Comparison of ENCODE assay signal across 21 cellular contexts in genomic region chr2:50291535-50291934, GRCh38.
DNase-seq lines count a peak whose midpoint lies in the region; ATAC-seq, FAIRE-seq and TF ChIP-seq lines count a peak whose summit lies in the region.
"Had no signal": no experiment of that assay in that cellular context is flagged by ENCODE, and none has a peak within 500 bp of the region (broad histone marks: within the 10 kb centered on the region; RNA-seq: fewer than 3 reads in every experiment).

No MANE protein-coding gene starts in this region.

- no peak overlapping the region for H2BK12ac ChIP-seq in H1 (ENCODE audit: low read depth, low read length)

- no peak overlapping the region for H3K4me2 ChIP-seq in H1 (ENCODE audit: insufficient read depth in 1 of 2, low read depth in 2 of 2, low read length in 2 of 2)
- H3K4me2 ChIP-seq in neural cell (ENCODE audit: low read length): peak overlapping the region; percentile 46
- H3K4me2 ChIP-seq: BLaER1 had no signal

- TF ChIP-seq RAD21 in H1 (IDR thresholded peaks at IDR 0.05 in 1 of 2, conservative IDR thresholded peaks at IDR 0.05 in 1 of 2; ENCODE audit: low read depth in 2 of 2, low read length in 2 of 2) (no peak), neural cell (conservative IDR thresholded peaks at IDR 0.05) (no peak)

- no peaks in the 10 kb centered on the region for H3K79me1 ChIP-seq in H1 (ENCODE audit: low read depth, low read length)

- no peak for TF ChIP-seq EP300 in H1 (IDR thresholded peaks at IDR 0.05; ENCODE audit: borderline replicate concordance in 1 of 2, low read depth in 2 of 2, low read length in 2 of 2)
- TF ChIP-seq EP300 in neural cell (conservative IDR thresholded peaks at IDR 0.05; ENCODE audit: poor library complexity, severe bottlenecking): no peak

- H3K36me3 ChIP-seq in H1 (ENCODE audit: control insufficient read depth in 2 of 4, insufficient read depth in 4 of 4, low read length in 3 of 4) (no peaks in the 10 kb centered on the region), neural cell (ENCODE audit: insufficient read depth, low read length) (no peaks in the 10 kb centered on the region)
- H3K36me3 ChIP-seq: BLaER1 had no signal

- H3K9me3 ChIP-seq in H1 (ENCODE audit: insufficient read depth in 2 of 2, low read depth in 1 of 2, low read length in 1 of 2) (no peaks in the 10 kb centered on the region), neural cell (ENCODE audit: low read length) (no peaks in the 10 kb centered on the region)
- H3K9me3 ChIP-seq: BLaER1, Caco-2 had no signal

- no peaks in the 10 kb centered on the region for H3K9me2 ChIP-seq in neural cell (ENCODE audit: insufficient read depth, low read length)

- no peak overlapping the region for H2AK5ac ChIP-seq in H1 (ENCODE audit: low read depth, low read length)

- DNase-seq in ELF-1 (ENCODE audit: low read depth, low spot score): peak; percentile 30
- no peak for DNase-seq in H1 (ENCODE audit: low read depth in 1 of 2, low spot score in 2 of 2)
- DNase-seq in left kidney (ENCODE audit: low read depth, low spot score): peak; percentile 2
- no peak for DNase-seq in NCI-H446 (lab: John Stamatoyannopoulos, UW)
- DNase-seq in retina: no peak
- no peak for DNase-seq in effector CD4-positive, alpha-beta T cell
- DNase-seq: Caco-2; CD4-positive, CD25-positive, alpha-beta regulatory T cell; CD8-positive, alpha-beta T cell; DMS153; DND-41; GDM1; H9 had no signal

- H3K27me3 ChIP-seq in H1 (replicated peaks in 1 of 4; ENCODE audit: control insufficient read depth in 3 of 4, extremely low read depth in 1 of 4, insufficient read depth in 3 of 4, low read length in 3 of 4) (no peaks in the 10 kb centered on the region), neural cell (ENCODE audit: insufficient read depth, low read depth, low read length) (no peaks in the 10 kb centered on the region)
- H3K27me3 ChIP-seq: BLaER1 had no signal

- no peaks in the 10 kb centered on the region for H3K4me1 ChIP-seq in H1 (replicated peaks in 1 of 4; ENCODE audit: control insufficient read depth in 3 of 4, insufficient read depth in 4 of 4, low read length in 3 of 4)
- H3K4me1 ChIP-seq: Caco-2 had no signal

- H2AFZ ChIP-seq in H1 (ENCODE audit: low read length): no peak overlapping the region
- no peak overlapping the region for H2AFZ ChIP-seq in neural cell (ENCODE audit: low read depth, low read length)

- H4K20me1 ChIP-seq in H1 (replicated peaks in 1 of 2; ENCODE audit: control insufficient read depth in 1 of 2, insufficient read depth in 2 of 2, low read length in 2 of 2) (no peaks in the 10 kb centered on the region), neural cell (ENCODE audit: insufficient read depth) (no peaks in the 10 kb centered on the region)
- H4K20me1 ChIP-seq: BLaER1 had no signal

- H2BK15ac ChIP-seq in H1 (ENCODE audit: low read length): no peak overlapping the region

- H3K4ac ChIP-seq in H1 (replicated peaks; ENCODE audit: insufficient read length, low read depth, low read length): no peak overlapping the region

- no peak for TF ChIP-seq POLR2A in H1 (IDR thresholded peaks at IDR 0.05; ENCODE audit: control extremely low read depth in 1 of 2, low read depth in 2 of 2, low read length in 2 of 2)

- H4K5ac ChIP-seq in H1 (ENCODE audit: insufficient read length, low read depth, low read length): no peak overlapping the region

- no peak overlapping the region for H3K56ac ChIP-seq in H1 (replicated peaks; ENCODE audit: insufficient read length, low read depth, low read length)

- CTCF ChIA-PET in H1 (lab: Charles Lee; ENCODE audit: partially characterized antibody): interaction anchor here (0.6 kb wide), 1 partner anchor 414 kb away, joined by 3 read pairs; no protein-coding TSS in a partner anchor

- no peak overlapping the region for H3K4me3 ChIP-seq in H1 (ENCODE audit: extremely low read depth in 1 of 4, insufficient read depth in 2 of 4, low read depth in 3 of 4, low read length in 4 of 4)
- peak overlapping the region; percentile 49 for H3K4me3 ChIP-seq in neural cell (ENCODE audit: low read length)
- H3K4me3 ChIP-seq: BLaER1, GM12878 had no signal

- no peak for TF ChIP-seq CTCF in H1 (IDR thresholded peaks at IDR 0.05; ENCODE audit: control extremely low read depth in 1 of 3, insufficient read depth in 1 of 3, low read depth in 1 of 3, low read length in 3 of 3)
- no peak for TF ChIP-seq CTCF in neural cell (IDR thresholded peaks at IDR 0.05; ENCODE audit: poor library complexity, severe bottlenecking)

- H4K8ac ChIP-seq in H1 (ENCODE audit: extremely low read depth, insufficient read depth, low read length): no peak overlapping the region

- no peaks in the 10 kb centered on the region for H3K79me2 ChIP-seq in H1 (ENCODE audit: control insufficient read depth in 1 of 2, insufficient read depth in 2 of 2, low read length in 2 of 2)
- H3K79me2 ChIP-seq in neural cell (replicated peaks; ENCODE audit: insufficient read depth, low read length): peaks cover 3% of the 10 kb centered on the region

- H2BK20ac ChIP-seq in H1 (ENCODE audit: low read length): no peak overlapping the region

- ATAC-seq in GM19023 (IDR thresholded peaks at IDR 0.05; ENCODE audit: unreplicated experiment): no peak
- ATAC-seq: CD8-positive, alpha-beta T cell; GM12878; HCT116 had no signal

- peak; percentile 7 for FAIRE-seq in H1 (lab: Jason Lieb, UNC)
- FAIRE-seq: A204.1, GM12878 had no signal

- H3K23me2 ChIP-seq in H1 (ENCODE audit: low read depth, low read length): no peaks in the 10 kb centered on the region

- no peak overlapping the region for H2BK120ac ChIP-seq in H1 (replicated peaks; ENCODE audit: low read depth, low read length)

- H3K27ac ChIP-seq in H1 (ENCODE audit: low read depth, low read length): no peak overlapping the region
- H3K27ac ChIP-seq in neural cell (ENCODE audit: low read length): peak overlapping the region; percentile 91
- H3K27ac ChIP-seq: 22Rv1, BLaER1, C4-2B had no signal

- H4K91ac ChIP-seq in H1 (replicated peaks; ENCODE audit: insufficient read length, low read length): no peak overlapping the region

- 84% methylated on average over 4 of the region's 4 CpGs; no CpG with 5 or more reads in 1 of the 2 experiments for WGBS in H1 (ENCODE audit: extremely low coverage in 1 of 2, insufficient coverage in 1 of 2, insufficient read length in 1 of 2, insufficient replicate concordance in 2 of 2, low coverage in 1 of 2, low lambda C conversion rate in 2 of 2, missing lambda C conversion rate in 1 of 2), 2 experiments

- no peak overlapping the region for H3K18ac ChIP-seq in H1 (ENCODE audit: extremely low read depth, low read length)

- H3K14ac ChIP-seq in H1 (ENCODE audit: insufficient read length): no peak overlapping the region

- H2BK5ac ChIP-seq in H1 (ENCODE audit: low read depth, low read length): no peak overlapping the region

- H3K9ac ChIP-seq in H1 (replicated peaks in 1 of 4; ENCODE audit: extremely low read depth in 1 of 4, low read depth in 3 of 4, low read length in 3 of 4) (no peak overlapping the region), neural cell (ENCODE audit: low read length) (peak overlapping the region; percentile 38)
- H3K9ac ChIP-seq: BLaER1 had no signal

- H3F3A ChIP-seq in neural cell (ENCODE audit: insufficient read depth, low read length, poor library complexity, severe bottlenecking): peaks cover 7% of the 10 kb centered on the region

- no peak overlapping the region for H3K23ac ChIP-seq in H1 (ENCODE audit: insufficient read length)

- POLR2A ChIA-PET in H1 (lab: Charles Lee; ENCODE audit: partially characterized antibody): no interaction called here

TF ChIP-seq in H1, 55 proteins besides CTCF, POLR2A, EP300 and RAD21:
- TF ChIP-seq TAF1 (IDR thresholded peaks at IDR 0.05; ENCODE audit: low read depth, low read length) (no peak), EZH2 (IDR thresholded peaks at IDR 0.05; ENCODE audit: low read depth, low read length, severe bottlenecking) (no peak), BRCA1 (IDR thresholded peaks at IDR 0.05; ENCODE audit: low read depth, low read length) (no peak), SP1 (IDR thresholded peaks at IDR 0.05; ENCODE audit: low read depth, low read length) (no peak), KDM5A (IDR thresholded peaks at IDR 0.05; ENCODE audit: low read length) (no peak), EGR1 (IDR thresholded peaks at IDR 0.05; ENCODE audit: borderline replicate concordance, low read depth, low read length) (no peak), KDM4A (IDR thresholded peaks at IDR 0.05; ENCODE audit: low read depth, low read length, severe bottlenecking) (no peak), RBBP5 (IDR thresholded peaks at IDR 0.05; ENCODE audit: borderline replicate concordance, low read depth, low read length) (no peak), CHD2 (IDR thresholded peaks at IDR 0.05; ENCODE audit: low read length) (no peak), POLR2AphosphoS5 (IDR thresholded peaks at IDR 0.05; ENCODE audit: low read depth, low read length) (no peak)

TF ChIP-seq in neural cell, 6 proteins besides CTCF, POLR2A, EP300 and RAD21 (continues in another document):
- TF ChIP-seq REST (IDR thresholded peaks at IDR 0.05; ENCODE audit: borderline replicate concordance) (no peak), SMC3 (conservative IDR thresholded peaks at IDR 0.05; ENCODE audit: poor library complexity) (no peak), TAF1 (IDR thresholded peaks at IDR 0.05; ENCODE audit: low read depth) (no peak), MXI1 (conservative IDR thresholded peaks at IDR 0.05; ENCODE audit: poor library complexity, severe bottlenecking) (no peak), EZH2 (IDR thresholded peaks at IDR 0.05; ENCODE audit: borderline replicate concordance, insufficient read depth, low read length, poor library complexity, severe bottlenecking) (no peak)

Comparison
In these comparisons a context has a peak if more than half of its experiments do, and no peak if none do; other contexts are left out.
1. DNase-seq: peak in ELF-1 (single experiment) and left kidney (single experiment); none in H1 (0 of 2), NCI-H446 (0 of 2), retina (single experiment) and effector CD4-positive, alpha-beta T cell (single experiment).